1 cellular context compared by ENCODE assay signal in genomic region chr19:48044561-48044960, GRCh38.
TF ChIP-seq lines count a peak whose summit lies in the region.

No MANE protein-coding gene starts in this region.

TF ChIP-seq in SK-N-SH treated with all-trans-retinoic acid at 6 μM for 48 hours, 23 proteins besides CTCF, POLR2A, EP300 and RAD21 (continued from another document):
- TF ChIP-seq CSRNP3 (CRISPR knock-in tag; IDR thresholded peaks at IDR 0.05) (no peak), TSHZ2 (CRISPR knock-in tag; IDR thresholded peaks at IDR 0.05) (no peak), ZFP30 (CRISPR knock-in tag; IDR thresholded peaks at IDR 0.05) (no peak), ZNF8 (CRISPR knock-in tag; IDR thresholded peaks at IDR 0.05) (no peak), OSR1 (CRISPR knock-in tag; IDR thresholded peaks at IDR 0.05) (no peak), ZNF565 (CRISPR knock-in tag; conservative IDR thresholded peaks at IDR 0.05; ENCODE audit: low read depth) (no peak), ARNTL (CRISPR knock-in tag; IDR thresholded peaks at IDR 0.05; ENCODE audit: borderline replicate concordance, low read depth) (no peak), ZNF70 (CRISPR knock-in tag; IDR thresholded peaks at IDR 0.05) (no peak), ZFP3 (CRISPR knock-in tag; IDR thresholded peaks at IDR 0.05) (no peak)
